1 cellular context compared by ENCODE assay signal in genomic region chr15:82411595-82411994, GRCh38.
TF ChIP-seq lines count a peak whose summit lies in the region.
"Not testable (repeated sequence)": the region's sequence is repeated elsewhere in the genome, so short reads cannot be mapped to it uniquely, and the experiment has no call there.

No MANE protein-coding gene starts in this region.

TF ChIP-seq in K562, 482 proteins besides CTCF, POLR2A, EP300 and RAD21 (continued from another document):
- not testable (repeated sequence) for TF ChIP-seq PBX2 (CRISPR knock-in tag; IDR thresholded peaks at IDR 0.05; ENCODE audit: low read depth)
- TF ChIP-seq PBX2 (tag; conservative IDR thresholded peaks at IDR 0.05; ENCODE audit: low read depth) (0 out of 2 replicates have a peak, but pooled peaks have one; percentile 27), NCOR1 (IDR thresholded peaks at IDR 0.05) (peak; percentile 71), DPF2 (IDR thresholded peaks at IDR 0.05) (peak; percentile 77), ATF4 (CRISPR knock-in tag; IDR thresholded peaks at IDR 0.05) (peak; percentile 5; the same call in 1 of the 2 replicates), SMAD4 (CRISPR knock-in tag; conservative IDR thresholded peaks at IDR 0.05) (peak; percentile 69), ZNF639 (CRISPR knock-in tag; conservative IDR thresholded peaks at IDR 0.05 in 1 of 2, IDR thresholded peaks at IDR 0.05 in 1 of 2) (0 out of 4 replicates have a peak, but pooled peaks of 1 of the 2 experiments have one; percentile 29), NFE2 (IDR thresholded peaks at IDR 0.05; ENCODE audit: low read depth) (peak; percentile 43), MAFG (tag; conservative IDR thresholded peaks at IDR 0.05) (peak; percentile 53), SMARCE1 (IDR thresholded peaks at IDR 0.05) (peak; percentile 50; the same call in 1 of the 2 replicates), SMARCA4 (IDR thresholded peaks at IDR 0.05) (peak; percentile 67; the same call in 1 of the 2 replicates), ZNF316 (IDR thresholded peaks at IDR 0.05) (peak; percentile 36; the same call in 1 of the 2 replicates), ESRRA (IDR thresholded peaks at IDR 0.05; ENCODE audit: borderline replicate concordance, low read depth) (peak; percentile 58; the same call in 1 of the 2 replicates), SMARCC2 (IDR thresholded peaks at IDR 0.05; ENCODE audit: low read depth) (0 out of 2 replicates have a peak, but pooled peaks have one; percentile 34), ZNF592 (IDR thresholded peaks at IDR 0.05) (0 out of 2 replicates have a peak, but pooled peaks have one; percentile 28), HDAC3 (IDR thresholded peaks at IDR 0.05; ENCODE audit: borderline replicate concordance, partially characterized antibody) (peak; percentile 24), LEF1 (IDR thresholded peaks at IDR 0.05) (peak; percentile 61; the same call in 1 of the 2 replicates), C11orf30 (IDR thresholded peaks at IDR 0.05; ENCODE audit: low read depth) (peak; percentile 56; the same call in 1 of the 2 replicates), TCF3 (CRISPR knock-in tag; IDR thresholded peaks at IDR 0.05) (peak; percentile 34; the same call in 1 of the 2 replicates), SOX6 (IDR thresholded peaks at IDR 0.05) (peak; percentile 79), MEIS2 (IDR thresholded peaks at IDR 0.05; ENCODE audit: partially characterized antibody) (peak; percentile 84), MEF2D (tag; conservative IDR thresholded peaks at IDR 0.05; ENCODE audit: low read depth) (0 out of 2 replicates have a peak, but pooled peaks have one; percentile 34), TBL1XR1 (IDR thresholded peaks at IDR 0.05; ENCODE audit: low read length in 2 of 2) (peak in 1 of 2 experiments; percentile 17; a peak in 1 of 4 replicates), ARID1B (IDR thresholded peaks at IDR 0.05) (peak; percentile 64)
TF ChIP-seq in K562: peak in this region for 26; not testable (repeated sequence) for 456.
